In the genomic region with DNA sequence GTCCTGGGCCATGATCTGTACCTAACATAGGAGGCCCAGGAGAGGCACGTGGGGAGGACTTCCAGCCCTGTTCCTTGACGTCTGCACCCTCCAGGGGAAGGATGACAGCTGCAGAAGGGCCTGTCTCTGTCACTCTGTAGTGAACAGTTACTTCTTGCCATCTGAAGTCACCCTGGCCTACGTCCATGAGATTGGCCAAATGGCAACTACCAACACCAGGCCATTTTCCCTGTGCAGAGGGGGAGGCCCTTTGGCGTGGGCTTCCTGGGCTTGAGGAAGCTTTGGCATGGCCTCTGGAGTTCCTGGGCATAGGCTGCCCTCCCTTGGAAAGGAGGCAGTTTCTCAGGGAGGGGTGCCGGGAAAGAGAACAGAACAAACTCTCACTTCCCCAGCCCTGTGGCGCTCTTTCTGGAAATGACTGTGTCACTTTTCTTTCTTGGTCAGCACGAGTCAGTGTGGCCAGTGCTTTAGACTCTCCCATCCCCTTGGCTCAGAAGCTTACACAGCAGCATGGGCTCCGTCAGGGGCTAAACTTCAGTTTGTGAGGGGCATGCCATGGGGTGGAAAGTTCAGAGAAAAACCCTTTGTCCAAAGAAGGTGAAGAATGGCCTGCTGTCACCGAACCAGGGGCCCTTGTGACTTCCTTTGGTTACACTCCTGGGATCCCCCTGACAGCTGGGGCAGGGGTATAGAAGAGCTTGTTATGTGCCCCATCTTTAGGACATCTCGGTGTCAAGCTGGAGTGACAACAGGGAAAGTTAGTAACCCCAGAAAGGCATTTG, we compare ENCODE assay signal across 8 cellular contexts. TPM values are rescaled to one million over a fixed set of nuclear protein-coding genes. Genes with fewer than 3 reads are reported as not detected.
DNase-seq lines count a peak whose midpoint lies in the region; ATAC-seq, FAIRE-seq and TF ChIP-seq lines count a peak whose summit lies in the region.

No MANE protein-coding gene starts in this region.

- ATAC-seq in DND-41 (ENCODE audit: insufficient read depth, low read depth) (no peak), GM21360 (IDR thresholded peaks at IDR 0.05; ENCODE audit: unreplicated experiment) (peak; percentile 38), HepG2 (no peak), GM18870 (IDR thresholded peaks at IDR 0.05; ENCODE audit: unreplicated experiment) (no peak)
- no peak for ATAC-seq in CD8-positive, alpha-beta T cell

- no peak overlapping the region for H3K9ac ChIP-seq in DND-41 (ENCODE audit: low read depth, low read length)
- H3K9ac ChIP-seq in HepG2 (ENCODE audit: insufficient read depth, low read depth, low read length), result no peak overlapping the region

- no peak for TF ChIP-seq POLR2A in HepG2 (IDR thresholded peaks at IDR 0.05; ENCODE audit: insufficient read depth in 1 of 2, low read depth in 2 of 2, low read length in 2 of 2)

- H3K27me3 Mint-ChIP-seq in CD8-positive, alpha-beta T cell (ENCODE audit: low read depth), result no peaks in the 10 kb centered on the region

- no peaks in the 10 kb centered on the region for H3K9me3 Mint-ChIP-seq in CD8-positive, alpha-beta T cell

- H3K4me3 ChIP-seq in DND-41 (ENCODE audit: low read depth in 1 of 2, low read length in 2 of 2) (no peak overlapping the region), HepG2 (replicated peaks in 1 of 3; ENCODE audit: insufficient read depth in 1 of 3, low read depth in 2 of 3, low read length in 3 of 3) (no peak overlapping the region)
- no peak overlapping the region for H3K4me3 ChIP-seq in CD8-positive, alpha-beta T cell (ENCODE audit: low read depth, low read length)

- CTCF ChIA-PET in HepG2 (lab: Yijun Ruan, JAX; ENCODE audit: low intra/inter-chr PET ratio, low total read pairs), result no interaction called here
- CTCF ChIA-PET in CD8-positive, alpha-beta T cell (lab: Charles Lee), result interaction anchor here (2.5 kb wide), 1 partner anchor 12 kb away, joined by 14 read pairs; no protein-coding TSS in a partner anchor

- peaks cover 39% of the 10 kb centered on the region for H3K4me1 Mint-ChIP-seq in CD8-positive, alpha-beta T cell (ENCODE audit: low read depth)

- H3K4me2 ChIP-seq in DND-41 (ENCODE audit: insufficient read depth, low read length) (peak overlapping the region; percentile 7; the same call in 1 of the 2 replicates), HepG2 (ENCODE audit: low read depth, low read length) (no peak overlapping the region; the same call in 1 of the 2 replicates)

- intact Hi-C loops in HepG2 (cut with micrococcal nuclease; ENCODE audit: unreplicated experiment), result loop anchor here (10.0 kb wide), 1 partner anchor 48 kb away; the partner anchor contains the start of genes TIMM29 and YIPF2
- intact Hi-C loops in CD8-positive, alpha-beta T cell (cut with DNase I, micrococcal nuclease), result loop anchor here in 1 of 2 experiments (10.0 kb wide), 1 partner anchor 628 kb away; the partner anchor contains the start of gene ZNF653

- TF ChIP-seq EP300 in HepG2 (IDR thresholded peaks at IDR 0.05; ENCODE audit: low read depth in 2 of 2, low read length in 2 of 2), result no peak
- no peak for TF ChIP-seq EP300 in HepG2 (CRISPR knock-in tag; IDR thresholded peaks at IDR 0.05; ENCODE audit: borderline replicate concordance)

- TF ChIP-seq CTCF in DND-41 (IDR thresholded peaks at IDR 0.05; ENCODE audit: borderline replicate concordance, extremely low read depth, low read length, poor library complexity, severe bottlenecking) (no peak), HepG2 (CRISPR knock-in tag; IDR thresholded peaks at IDR 0.05) (no peak)
- no peak for TF ChIP-seq CTCF in CD8-positive, alpha-beta T cell (IDR thresholded peaks at IDR 0.05)

- H2AFZ ChIP-seq in DND-41 (ENCODE audit: low read depth, low read length) (no peak overlapping the region), HepG2 (ENCODE audit: low read length) (no peak overlapping the region)

- H3K79me2 ChIP-seq in DND-41 (ENCODE audit: insufficient read depth, low read length) (peaks cover 96% of the 10 kb centered on the region), HepG2 (ENCODE audit: insufficient read depth, low read length) (peaks cover 82% of the 10 kb centered on the region)

- no peak for DNase-seq in DND-41
- no peak for DNase-seq in HepG2 (ENCODE audit: low spot score)
- no peak for DNase-seq in NCI-H2196 (lab: John Stamatoyannopoulos, UW; ENCODE audit: unreplicated experiment)
- DNase-seq in putamen (ENCODE audit: low spot score), result no peak
- no peak for DNase-seq in CD8-positive, alpha-beta T cell

- no peak for FAIRE-seq in HepG2 (lab: Jason Lieb, UNC)

- H4K20me1 ChIP-seq in DND-41 (ENCODE audit: insufficient read depth, low read length) (peaks cover 48% of the 10 kb centered on the region), HepG2 (ENCODE audit: insufficient read depth, low read length) (no peaks in the 10 kb centered on the region)

- POLR2A ChIA-PET in HepG2 (lab: Yijun Ruan, JAX), result interaction anchor here (1.2 kb wide), 1 partner anchor 41 kb away, joined by 4 read pairs; the partner anchor contains the start of gene TMED1
- POLR2A ChIA-PET in CD8-positive, alpha-beta T cell (lab: Charles Lee), result no interaction called here

- no peaks in the 10 kb centered on the region for H3K9me3 ChIP-seq in DND-41 (ENCODE audit: insufficient read depth, low read length, severe bottlenecking)
- no peaks in the 10 kb centered on the region for H3K9me3 ChIP-seq in KOPT-K1 (ENCODE audit: insufficient read depth, low read length, poor library complexity, severe bottlenecking)
- H3K9me3 ChIP-seq in HepG2 (ENCODE audit: low read length), result no peaks in the 10 kb centered on the region
- no peaks in the 10 kb centered on the region for H3K9me3 ChIP-seq in CD8-positive, alpha-beta T cell (ENCODE audit: low read length)

- 94% methylated on average over 8 of the region's 10 CpGs for WGBS in HepG2 (ENCODE audit: low lambda C conversion rate)

- H3K4me1 ChIP-seq in DND-41 (ENCODE audit: insufficient read depth, low read length), result peaks cover 25% of the 10 kb centered on the region
- H3K4me1 ChIP-seq in HepG2 (ENCODE audit: insufficient read depth, low read length), result peaks cover 83% of the 10 kb centered on the region
- H3K4me1 ChIP-seq in CD8-positive, alpha-beta T cell (ENCODE audit: insufficient read depth, low read length), result peaks cover 17% of the 10 kb centered on the region

- no peak for TF ChIP-seq RAD21 in HepG2 (CRISPR knock-in tag; IDR thresholded peaks at IDR 0.05)

- in situ Hi-C loops in HepG2 (cut with HindIII; ENCODE audit: extremely low pct_ligation_motif_present, low pct_unique_long_range_greater_than_20kb), result no loop called here

- no peak overlapping the region for H3K27ac Mint-ChIP-seq in CD8-positive, alpha-beta T cell

- H3K27ac ChIP-seq in DND-41 (ENCODE audit: low read length) (no peak overlapping the region; the same call in 1 of the 2 replicates), KOPT-K1 (ENCODE audit: low read depth, low read length, poor library complexity, severe bottlenecking) (peak overlapping the region; percentile 5), HepG2 (ENCODE audit: extremely low read length, insufficient read depth, low read length) (peak overlapping the region; percentile 39)
- H3K27ac ChIP-seq in CD8-positive, alpha-beta T cell (ENCODE audit: low read depth, low read length), result no peak overlapping the region

- H3K4me3 Mint-ChIP-seq in CD8-positive, alpha-beta T cell, result no peak overlapping the region

- H3K27me3 ChIP-seq in DND-41 (ENCODE audit: insufficient read depth, low read length, poor library complexity) (no peaks in the 10 kb centered on the region), HepG2 (ENCODE audit: control insufficient read depth in 1 of 2, insufficient read depth in 2 of 2, low read length in 2 of 2) (no peaks in the 10 kb centered on the region)
- H3K27me3 ChIP-seq in CD8-positive, alpha-beta T cell (ENCODE audit: insufficient read depth, low read length), result no peaks in the 10 kb centered on the region

- H3K36me3 Mint-ChIP-seq in CD8-positive, alpha-beta T cell, result peaks cover 2% of the 10 kb centered on the region

- H3K36me3 ChIP-seq in DND-41 (ENCODE audit: insufficient read depth, low read length), result peaks cover 19% of the 10 kb centered on the region
- no peaks in the 10 kb centered on the region for H3K36me3 ChIP-seq in KOPT-K1 (ENCODE audit: insufficient read depth, low read length)
- peaks cover 0 to 6% of the 10 kb centered on the region in 2 experiments; a peak in 2 of 5 replicates for H3K36me3 ChIP-seq in HepG2 (replicated peaks in 1 of 2; ENCODE audit: control insufficient read depth in 1 of 2, insufficient read depth in 2 of 2, low read length in 2 of 2)
- H3K36me3 ChIP-seq in CD8-positive, alpha-beta T cell (ENCODE audit: insufficient read depth, low read length), result no peaks in the 10 kb centered on the region

- BruUV-seq in HepG2 (replicated peaks; lab: Mats Ljungman, UMichigan), result no TSS peak

RNA-seq across cellular contexts. Expression of gene CARM1, which starts 5.3 kb away (rescaled TPM):
- 21.9 and 27.6 TPM in 2 replicates for total RNA-seq in HepG2 (2016; rRNA removed; fragmentation: Illumina TruSeq; extraction: Trizol)
- total RNA-seq in HepG2 (2016; cell fraction: cytosol; rRNA removed; fragmentation: Illumina TruSeq; extraction: Trizol; ENCODE audit: low read depth), result 8.8 and 9.4 TPM in 2 replicates
- 18.6 and 27.9 TPM in 2 replicates for total RNA-seq in HepG2 (2016; cell fraction: insoluble cytoplasmic fraction; rRNA removed; fragmentation: Illumina TruSeq; extraction: Trizol)
- 21.1 and 24.7 TPM in 2 replicates for total RNA-seq in HepG2 (2016; cell fraction: membrane; rRNA removed; fragmentation: Illumina TruSeq; extraction: Trizol)
- total RNA-seq in HepG2 (2016; cell fraction: nucleus; rRNA removed; fragmentation: Illumina TruSeq; extraction: Trizol), result 16.8 and 18.1 TPM in 2 replicates
- 53.0 and 55.8 TPM in 2 replicates for polyA plus RNA-seq in HepG2 (2011; rRNA removed)
- polyA plus RNA-seq in HepG2 (2011; cell fraction: cytosol; rRNA removed), result 27.6 and 51.7 TPM in 2 replicates
- polyA plus RNA-seq in HepG2 (2011; cell fraction: nucleus; rRNA removed), result 83.1 and 120 TPM in 2 replicates
- 33.4 and 44.2 TPM in 2 replicates for polyA plus RNA-seq in HepG2 (2012)
- polyA plus RNA-seq in HepG2 (2016; cell fraction: cytosol; fragmentation: Illumina TruSeq; extraction: Trizol; ENCODE audit: low read depth), result 12.8 and 12.9 TPM in 2 replicates
- polyA plus RNA-seq in HepG2 (2016; cell fraction: insoluble cytoplasmic fraction; fragmentation: Illumina TruSeq; extraction: Trizol; ENCODE audit: low read depth), result 41.9 and 59.7 TPM in 2 replicates
- polyA plus RNA-seq in HepG2 (2016; cell fraction: membrane; fragmentation: Illumina TruSeq; extraction: Trizol; ENCODE audit: low read depth), result 29.0 and 31.4 TPM in 2 replicates
- 54.5 and 65.3 TPM in 2 replicates for polyA plus RNA-seq in HepG2 (2016; cell fraction: nucleus; fragmentation: Illumina TruSeq; extraction: Trizol; ENCODE audit: insufficient read depth, low read depth)
- polyA minus RNA-seq in HepG2 (2011; rRNA and poly(A)+ RNA removed; ENCODE audit: low replicate concordance), result 34.3 and 76.6 TPM in 2 replicates
- 18.8 and 19.0 TPM in 2 replicates for polyA minus RNA-seq in HepG2 (2011; cell fraction: cytosol; rRNA and poly(A)+ RNA removed)
- 16.2 and 20.0 TPM in 2 replicates for polyA minus RNA-seq in HepG2 (2011; cell fraction: nucleus; rRNA and poly(A)+ RNA removed)
- total RNA-seq in CD8-positive, alpha-beta T cell, result 10 to 100 TPM; 18.1 to 21.3 TPM

RNA-seq across cellular contexts. Expression of gene C19orf38, which starts 28.4 kb away (rescaled TPM):
- not detected in 2 replicates for total RNA-seq in HepG2 (2016; rRNA removed; fragmentation: Illumina TruSeq; extraction: Trizol)
- total RNA-seq in HepG2 (2016; cell fraction: cytosol; rRNA removed; fragmentation: Illumina TruSeq; extraction: Trizol; ENCODE audit: low read depth), result not detected in 2 replicates
- total RNA-seq in HepG2 (2016; cell fraction: insoluble cytoplasmic fraction; rRNA removed; fragmentation: Illumina TruSeq; extraction: Trizol), result not detected in 2 replicates
- total RNA-seq in HepG2 (2016; cell fraction: membrane; rRNA removed; fragmentation: Illumina TruSeq; extraction: Trizol), result 0.37 TPM in 1 of 2 replicates, not detected in the other
- total RNA-seq in HepG2 (2016; cell fraction: nucleus; rRNA removed; fragmentation: Illumina TruSeq; extraction: Trizol), result not detected in 2 replicates
- polyA plus RNA-seq in HepG2 (2011; rRNA removed), result 0.10 and 0.11 TPM in 2 replicates
- 0.09 TPM in 1 of 2 replicates, not detected in the other for polyA plus RNA-seq in HepG2 (2011; cell fraction: cytosol; rRNA removed)
- polyA plus RNA-seq in HepG2 (2011; cell fraction: nucleus; rRNA removed), result not detected in 2 replicates
- polyA plus RNA-seq in HepG2 (2012), result 0.12 TPM in 1 of 2 replicates, not detected in the other
- not detected in 2 replicates for polyA plus RNA-seq in HepG2 (2016; cell fraction: cytosol; fragmentation: Illumina TruSeq; extraction: Trizol; ENCODE audit: low read depth)
- polyA plus RNA-seq in HepG2 (2016; cell fraction: insoluble cytoplasmic fraction; fragmentation: Illumina TruSeq; extraction: Trizol; ENCODE audit: low read depth), result not detected in 2 replicates
- polyA plus RNA-seq in HepG2 (2016; cell fraction: membrane; fragmentation: Illumina TruSeq; extraction: Trizol; ENCODE audit: low read depth), result 0.14 TPM in 1 of 2 replicates, not detected in the other
- polyA plus RNA-seq in HepG2 (2016; cell fraction: nucleus; fragmentation: Illumina TruSeq; extraction: Trizol; ENCODE audit: insufficient read depth, low read depth), result not detected in 2 replicates
- polyA minus RNA-seq in HepG2 (2011; rRNA and poly(A)+ RNA removed; ENCODE audit: low replicate concordance), result 0.49 TPM in 1 of 2 replicates, not detected in the other
- not detected in 2 replicates for polyA minus RNA-seq in HepG2 (2011; cell fraction: cytosol; rRNA and poly(A)+ RNA removed)
- polyA minus RNA-seq in HepG2 (2011; cell fraction: nucleus; rRNA and poly(A)+ RNA removed), result not detected in 2 replicates
- total RNA-seq in CD8-positive, alpha-beta T cell, result not detected

RNA-seq across cellular contexts. Expression of gene TMED1, which starts 40.6 kb away (rescaled TPM):
- 26.4 and 51.8 TPM in 2 replicates for total RNA-seq in HepG2 (2016; rRNA removed; fragmentation: Illumina TruSeq; extraction: Trizol)
- total RNA-seq in HepG2 (2016; cell fraction: cytosol; rRNA removed; fragmentation: Illumina TruSeq; extraction: Trizol; ENCODE audit: low read depth), result 16.7 and 20.2 TPM in 2 replicates
- 27.5 and 55.8 TPM in 2 replicates for total RNA-seq in HepG2 (2016; cell fraction: insoluble cytoplasmic fraction; rRNA removed; fragmentation: Illumina TruSeq; extraction: Trizol)
- 28.1 and 29.2 TPM in 2 replicates for total RNA-seq in HepG2 (2016; cell fraction: membrane; rRNA removed; fragmentation: Illumina TruSeq; extraction: Trizol)
- 33.0 and 36.4 TPM in 2 replicates for total RNA-seq in HepG2 (2016; cell fraction: nucleus; rRNA removed; fragmentation: Illumina TruSeq; extraction: Trizol)
- 48.3 and 59.9 TPM in 2 replicates for polyA plus RNA-seq in HepG2 (2011; rRNA removed)
- 79.8 and 90.0 TPM in 2 replicates for polyA plus RNA-seq in HepG2 (2011; cell fraction: cytosol; rRNA removed)
- polyA plus RNA-seq in HepG2 (2011; cell fraction: nucleus; rRNA removed), result 24.7 and 26.9 TPM in 2 replicates
- polyA plus RNA-seq in HepG2 (2012), result 25.8 and 36.4 TPM in 2 replicates
- polyA plus RNA-seq in HepG2 (2016; cell fraction: cytosol; fragmentation: Illumina TruSeq; extraction: Trizol; ENCODE audit: low read depth), result 15.9 and 17.5 TPM in 2 replicates
- polyA plus RNA-seq in HepG2 (2016; cell fraction: insoluble cytoplasmic fraction; fragmentation: Illumina TruSeq; extraction: Trizol; ENCODE audit: low read depth), result 22.0 and 23.3 TPM in 2 replicates
- polyA plus RNA-seq in HepG2 (2016; cell fraction: membrane; fragmentation: Illumina TruSeq; extraction: Trizol; ENCODE audit: low read depth), result 17.1 and 19.3 TPM in 2 replicates
- 53.0 and 55.2 TPM in 2 replicates for polyA plus RNA-seq in HepG2 (2016; cell fraction: nucleus; fragmentation: Illumina TruSeq; extraction: Trizol; ENCODE audit: insufficient read depth, low read depth)
- polyA minus RNA-seq in HepG2 (2011; rRNA and poly(A)+ RNA removed; ENCODE audit: low replicate concordance), result 28.9 and 40.3 TPM in 2 replicates
- polyA minus RNA-seq in HepG2 (2011; cell fraction: cytosol; rRNA and poly(A)+ RNA removed), result 17.3 and 19.4 TPM in 2 replicates
- polyA minus RNA-seq in HepG2 (2011; cell fraction: nucleus; rRNA and poly(A)+ RNA removed), result 7.7 and 10.1 TPM in 2 replicates
- 10 to 100 TPM in 1 of 2 experiments, 1 to 10 TPM in 1; 8.2 to 13.5 TPM for total RNA-seq in CD8-positive, alpha-beta T cell

RNA-seq across cellular contexts. Expression of gene YIPF2, which starts 51.8 kb away (rescaled TPM):
- total RNA-seq in HepG2 (2016; rRNA removed; fragmentation: Illumina TruSeq; extraction: Trizol), result 22.7 and 37.3 TPM in 2 replicates
- 17.0 and 24.9 TPM in 2 replicates for total RNA-seq in HepG2 (2016; cell fraction: cytosol; rRNA removed; fragmentation: Illumina TruSeq; extraction: Trizol; ENCODE audit: low read depth)
- total RNA-seq in HepG2 (2016; cell fraction: insoluble cytoplasmic fraction; rRNA removed; fragmentation: Illumina TruSeq; extraction: Trizol), result 18.1 and 40.3 TPM in 2 replicates
- total RNA-seq in HepG2 (2016; cell fraction: membrane; rRNA removed; fragmentation: Illumina TruSeq; extraction: Trizol), result 33.8 and 40.6 TPM in 2 replicates
- total RNA-seq in HepG2 (2016; cell fraction: nucleus; rRNA removed; fragmentation: Illumina TruSeq; extraction: Trizol), result 29.4 and 31.8 TPM in 2 replicates
- 53.2 and 59.7 TPM in 2 replicates for polyA plus RNA-seq in HepG2 (2011; rRNA removed)
- polyA plus RNA-seq in HepG2 (2011; cell fraction: cytosol; rRNA removed), result 46.3 and 77.8 TPM in 2 replicates
- 119 and 138 TPM in 2 replicates for polyA plus RNA-seq in HepG2 (2011; cell fraction: nucleus; rRNA removed)
- 23.3 and 34.0 TPM in 2 replicates for polyA plus RNA-seq in HepG2 (2012)
- polyA plus RNA-seq in HepG2 (2016; cell fraction: cytosol; fragmentation: Illumina TruSeq; extraction: Trizol; ENCODE audit: low read depth), result 20.2 and 27.8 TPM in 2 replicates
- 19.3 and 20.0 TPM in 2 replicates for polyA plus RNA-seq in HepG2 (2016; cell fraction: insoluble cytoplasmic fraction; fragmentation: Illumina TruSeq; extraction: Trizol; ENCODE audit: low read depth)
- polyA plus RNA-seq in HepG2 (2016; cell fraction: membrane; fragmentation: Illumina TruSeq; extraction: Trizol; ENCODE audit: low read depth), result 25.6 and 30.0 TPM in 2 replicates
- 55.7 and 57.0 TPM in 2 replicates for polyA plus RNA-seq in HepG2 (2016; cell fraction: nucleus; fragmentation: Illumina TruSeq; extraction: Trizol; ENCODE audit: insufficient read depth, low read depth)
- 50.6 and 120 TPM in 2 replicates for polyA minus RNA-seq in HepG2 (2011; rRNA and poly(A)+ RNA removed; ENCODE audit: low replicate concordance)
- 34.1 and 39.4 TPM in 2 replicates for polyA minus RNA-seq in HepG2 (2011; cell fraction: cytosol; rRNA and poly(A)+ RNA removed)
- 26.1 and 28.1 TPM in 2 replicates for polyA minus RNA-seq in HepG2 (2011; cell fraction: nucleus; rRNA and poly(A)+ RNA removed)
- 10 to 100 TPM; 25.9 to 27.6 TPM for total RNA-seq in CD8-positive, alpha-beta T cell

RNA-seq across cellular contexts. Expression of gene TIMM29, which starts 52.0 kb away (rescaled TPM):
- total RNA-seq in HepG2 (2016; rRNA removed; fragmentation: Illumina TruSeq; extraction: Trizol), result 25.6 and 33.8 TPM in 2 replicates
- 5.7 and 6.8 TPM in 2 replicates for total RNA-seq in HepG2 (2016; cell fraction: cytosol; rRNA removed; fragmentation: Illumina TruSeq; extraction: Trizol; ENCODE audit: low read depth)
- total RNA-seq in HepG2 (2016; cell fraction: insoluble cytoplasmic fraction; rRNA removed; fragmentation: Illumina TruSeq; extraction: Trizol), result 21.9 and 35.0 TPM in 2 replicates
- 17.3 and 19.4 TPM in 2 replicates for total RNA-seq in HepG2 (2016; cell fraction: membrane; rRNA removed; fragmentation: Illumina TruSeq; extraction: Trizol)
- 14.3 and 19.7 TPM in 2 replicates for total RNA-seq in HepG2 (2016; cell fraction: nucleus; rRNA removed; fragmentation: Illumina TruSeq; extraction: Trizol)
- 7.0 and 7.1 TPM in 2 replicates for polyA plus RNA-seq in HepG2 (2011; rRNA removed)
- polyA plus RNA-seq in HepG2 (2011; cell fraction: cytosol; rRNA removed), result 6.4 and 7.7 TPM in 2 replicates
- 6.8 and 6.9 TPM in 2 replicates for polyA plus RNA-seq in HepG2 (2011; cell fraction: nucleus; rRNA removed)
- polyA plus RNA-seq in HepG2 (2012), result 11.2 and 12.5 TPM in 2 replicates
- polyA plus RNA-seq in HepG2 (2016; cell fraction: cytosol; fragmentation: Illumina TruSeq; extraction: Trizol; ENCODE audit: low read depth), result 4.1 and 4.4 TPM in 2 replicates
- 17.0 and 19.4 TPM in 2 replicates for polyA plus RNA-seq in HepG2 (2016; cell fraction: insoluble cytoplasmic fraction; fragmentation: Illumina TruSeq; extraction: Trizol; ENCODE audit: low read depth)
- polyA plus RNA-seq in HepG2 (2016; cell fraction: membrane; fragmentation: Illumina TruSeq; extraction: Trizol; ENCODE audit: low read depth), result 9.5 and 10.3 TPM in 2 replicates
- polyA plus RNA-seq in HepG2 (2016; cell fraction: nucleus; fragmentation: Illumina TruSeq; extraction: Trizol; ENCODE audit: insufficient read depth, low read depth), result 18.8 and 25.6 TPM in 2 replicates
- polyA minus RNA-seq in HepG2 (2011; rRNA and poly(A)+ RNA removed; ENCODE audit: low replicate concordance), result 7.1 and 11.2 TPM in 2 replicates
- polyA minus RNA-seq in HepG2 (2011; cell fraction: cytosol; rRNA and poly(A)+ RNA removed), result 7.9 and 8.4 TPM in 2 replicates
- 5.7 and 5.8 TPM in 2 replicates for polyA minus RNA-seq in HepG2 (2011; cell fraction: nucleus; rRNA and poly(A)+ RNA removed)
- total RNA-seq in CD8-positive, alpha-beta T cell, result 10 to 100 TPM; 27.9 TPM

Comparison
In these comparisons a context has a peak if more than half of its experiments do, and no peak if none do; other contexts are left out.
1. H3K27ac ChIP-seq: peak in KOPT-K1 (single experiment) and HepG2 (single experiment); none in DND-41 (single experiment) and CD8-positive, alpha-beta T cell (single experiment).